In the genomic region with DNA sequence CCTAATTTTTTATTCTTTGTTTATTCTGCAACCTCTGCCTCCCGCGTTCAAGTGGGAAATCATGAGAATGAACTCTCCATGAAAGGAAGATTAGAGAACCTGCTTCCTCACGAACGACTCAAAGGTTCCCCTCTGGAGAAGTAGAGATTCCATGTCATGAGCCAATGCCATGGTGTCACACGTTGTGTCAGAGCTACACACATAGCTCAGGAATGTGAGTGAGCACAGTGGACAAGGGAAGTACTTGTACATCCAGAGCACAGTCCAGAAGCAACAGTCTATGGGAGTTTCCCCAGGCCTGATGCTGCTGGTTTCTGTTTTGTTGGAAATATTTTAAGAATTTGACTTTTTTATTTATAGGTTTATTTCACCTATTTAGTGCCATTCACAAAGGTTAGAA, we compare ENCODE assay signal across 10 cellular contexts.
DNase-seq lines count a peak whose midpoint lies in the region; TF ChIP-seq lines count a peak whose summit lies in the region.
"Had no signal": no experiment of that assay in that cellular context is flagged by ENCODE, and none has a peak within 500 bp of the region (broad histone marks: within the 10 kb centered on the region; RNA-seq: fewer than 3 reads in every experiment).

No MANE protein-coding gene starts in this region.

- in situ Hi-C loops in astrocyte of the spinal cord (cut with HindIII; ENCODE audit: low sequenced_read_pairs) = no loop called here

- H3K4me3 ChIP-seq in astrocyte of the spinal cord (ENCODE audit: low read depth, low read length) = no peak overlapping the region

- CTCF ChIA-PET in HEK293T (lab: Yijun Ruan, JAX) = no interaction called here

- no peak for TF ChIP-seq CTCF in astrocyte of the spinal cord (IDR thresholded peaks at IDR 0.05; ENCODE audit: low read depth, low read length)

- POLR2A ChIA-PET in HEK293T (lab: Yijun Ruan, JAX) = interaction anchor here (0.9 to 1.3 kb wide), 2 partner anchors 26 to 27 kb away, joined by 3 to 4 read pairs; a partner anchor contains a TSS

- DNase-seq in 8988T (peak; percentile 73), HK-2 (ENCODE audit: unreplicated experiment) (peak; percentile 32), astrocyte of the spinal cord (ENCODE audit: low read depth, low spot score) (peak; percentile 66), hepatic stellate cell (ENCODE audit: low spot score) (peak; percentile 77), GOT3 (lab: John Stamatoyannopoulos, UW) (no peak), HEK293T (ENCODE audit: extremely low spot score) (no peak), putamen (ENCODE audit: low spot score) (no peak), middle frontal gyrus (ENCODE audit: extremely low spot score, low spot score) (no peak)
- DNase-seq: NCI-H1105 treated with DMSO at 0.1 percent for 48 hours, nephron progenitor cell had no signal

TF ChIP-seq in HEK293T, 16 proteins besides CTCF, POLR2A, EP300 and RAD21:
- no peak for TF ChIP-seq TARDBP (IDR thresholded peaks at IDR 0.05)
- TF ChIP-seq FOXA1 (IDR thresholded peaks at IDR 0.05) = no peak
- no peak for TF ChIP-seq ZNF384 (IDR thresholded peaks at IDR 0.05)
- no peak for TF ChIP-seq ELF4 (IDR thresholded peaks at IDR 0.05)
- TF ChIP-seq CTBP1 (IDR thresholded peaks at IDR 0.05; ENCODE audit: borderline replicate concordance) = no peak
- no peak for TF ChIP-seq FOXM1 (IDR thresholded peaks at IDR 0.05; ENCODE audit: borderline replicate concordance)

Comparison
In these comparisons a context has a peak if more than half of its experiments do, and no peak if none do; other contexts are left out.
1. DNase-seq: peak in 8988T (single experiment), HK-2 (single experiment), astrocyte of the spinal cord (single experiment) and hepatic stellate cell (single experiment); none in GOT3 (single experiment), HEK293T (single experiment), putamen (single experiment) and middle frontal gyrus (single experiment).